ENCODE assay signal across 8 cellular contexts in genomic region chr7:6392712-6393666, GRCh38. TPM values are rescaled to one million over a fixed set of nuclear protein-coding genes. Genes with fewer than 3 reads are reported as not detected.
A peak's percentile ranks its signal among the peaks of the same experiment; 100 is the strongest.
DNase-seq lines count a peak whose midpoint lies in the region; ATAC-seq and TF ChIP-seq lines count a peak whose summit lies in the region.

No MANE protein-coding gene starts in this region.

- peaks cover 5 to 45% of the 10 kb centered on the region in 2 donors for H3K36me3 Mint-ChIP-seq in activated naive CD4-positive, alpha-beta T cell treated with anti-CD3 and anti-CD28 coated beads, Interleukin-2, amount 50 U/mL, for 72 hours

- TF ChIP-seq CTCF in right atrium auricular region (IDR thresholded peaks at IDR 0.05), result no peak

- H3K9me3 ChIP-seq in right atrium auricular region (no peaks in the 10 kb centered on the region), SJCRH30 (replicated peaks) (no peaks in the 10 kb centered on the region)

- ATAC-seq in GM18520 (IDR thresholded peaks at IDR 0.05; ENCODE audit: unreplicated experiment), result peak; percentile 51
- peak; percentile 87 to 92 for ATAC-seq in activated naive CD4-positive, alpha-beta T cell treated with anti-CD3 and anti-CD28 coated beads, Interleukin-2, amount 50 U/mL, for 72 hours

- H3K36me3 ChIP-seq in right atrium auricular region, result peaks cover 30% of the 10 kb centered on the region
- peaks cover 60% of the 10 kb centered on the region for H3K36me3 ChIP-seq in SJCRH30

- H3K4me3 ChIP-seq in right atrium auricular region, result no peak overlapping the region
- no peak overlapping the region for H3K4me3 ChIP-seq in SJCRH30

- no peaks in the 10 kb centered on the region for H3K27me3 ChIP-seq in right atrium auricular region
- H3K27me3 ChIP-seq in SJCRH30, result no peaks in the 10 kb centered on the region

- H3K27ac ChIP-seq in right atrium auricular region (peak overlapping the region; percentile 82 to 84), SJCRH30 (no peak overlapping the region)

- peaks cover 0 to 64% of the 10 kb centered on the region in 2 donors for H3K4me1 ChIP-seq in right atrium auricular region
- no peaks in the 10 kb centered on the region for H3K4me1 ChIP-seq in SJCRH30

- H3K27ac Mint-ChIP-seq in activated naive CD4-positive, alpha-beta T cell treated with anti-CD3 and anti-CD28 coated beads, Interleukin-2, amount 50 U/mL, for 72 hours, result peak overlapping the region; percentile 84 to 95

- DNase-seq in HS-5 (ENCODE audit: low read depth) (peak; percentile 90), right atrium auricular region (ENCODE audit: low spot score) (peak; percentile 95), SJCRH30 (no peak), KG1 (lab: John Stamatoyannopoulos, UW) (no peak), NCI-H1105 (lab: John Stamatoyannopoulos, UW) (no peak)
- DNase-seq in activated naive CD4-positive, alpha-beta T cell treated with anti-CD3 and anti-CD28 coated beads, Interleukin-2, amount 50 U/mL, for 72 hours (ENCODE audit: low spot score in 2 of 2), result peak in 1 of 2 donors; percentile 33
- DNase-seq in stimulated activated CD4-positive, alpha-beta T cell treated with anti-CD3 and anti-CD28 coated beads, Interleukin-15, amount 100 ng/mL, for 24 hours, result peak; percentile 70

- H3K9me3 Mint-ChIP-seq in activated naive CD4-positive, alpha-beta T cell treated with anti-CD3 and anti-CD28 coated beads, Interleukin-2, amount 50 U/mL, for 72 hours, result no peaks in the 10 kb centered on the region

RNA-seq across cellular contexts. Expression of gene RAC1, which starts 18.7 kb away (rescaled TPM):
- total RNA-seq in activated naive CD4-positive, alpha-beta T cell treated with anti-CD3 and anti-CD28 coated beads, Interleukin-2, amount 50 U/mL, for 72 hours, result 100 to 1,000 TPM; 118 to 183 TPM
- 100 to 1,000 TPM in 1 of 2 donors, 10 to 100 TPM in 1; 87.8 to 109 TPM for total RNA-seq in right atrium auricular region
- total RNA-seq in SJCRH30 (2014; rRNA removed; shearing (Covaris generic)), result 132 and 141 TPM in 2 replicates

RNA-seq across cellular contexts. Expression of gene FAM220A, which starts 44.2 kb away (rescaled TPM):
- 10 to 100 TPM in 1 of 2 donors, 1 to 10 TPM in 1; 6.6 to 12.4 TPM for total RNA-seq in activated naive CD4-positive, alpha-beta T cell treated with anti-CD3 and anti-CD28 coated beads, Interleukin-2, amount 50 U/mL, for 72 hours
- total RNA-seq in right atrium auricular region, result 10 to 100 TPM; 18.8 to 25.4 TPM
- total RNA-seq in SJCRH30 (2014; rRNA removed; shearing (Covaris generic)), result 14.7 and 16.8 TPM in 2 replicates

RNA-seq across cellular contexts. Expression of gene DAGLB, which starts 54.8 kb away (rescaled TPM):
- total RNA-seq in activated naive CD4-positive, alpha-beta T cell treated with anti-CD3 and anti-CD28 coated beads, Interleukin-2, amount 50 U/mL, for 72 hours, result 10 to 100 TPM; 19.1 to 20.7 TPM
- 1 to 10 TPM; 5.7 to 9.4 TPM for total RNA-seq in right atrium auricular region
- 15.5 and 16.9 TPM in 2 replicates for total RNA-seq in SJCRH30 (2014; rRNA removed; shearing (Covaris generic))

Comparison
In these comparisons a context has a peak if more than half of its experiments do, and no peak if none do; other contexts are left out.
1. DNase-seq: peak in HS-5 (single experiment), right atrium auricular region (single experiment) and stimulated activated CD4-positive, alpha-beta T cell treated with anti-CD3 and anti-CD28 coated beads, Interleukin-15, amount 100 ng/mL, for 24 hours (single experiment); none in SJCRH30 (0 of 2), KG1 (single experiment) and NCI-H1105 (single experiment).